21 cellular contexts compared by ENCODE assay signal in genomic region chr17:51200846-51201245, GRCh38. TPM values are rescaled to one million over a fixed set of nuclear protein-coding genes. Genes with fewer than 3 reads are reported as not detected.
A peak's percentile ranks its signal among the peaks of the same experiment; 100 is the strongest.
DNase-seq lines count a peak whose midpoint lies in the region; ATAC-seq lines count a peak whose summit lies in the region.
"Had no signal": no experiment of that assay in that cellular context is flagged by ENCODE, and none has a peak within 500 bp of the region (broad histone marks: within the 10 kb centered on the region; RNA-seq: fewer than 3 reads in every experiment).

No MANE protein-coding gene starts in this region.

- intact Hi-C loops in CD4-positive, alpha-beta memory T cell (cut with micrococcal nuclease), result no loop called here
- intact Hi-C loops in activated T-helper 1 cell treated with anti-CD3 and anti-CD28 coated beads, Interleukin-12 subunit alpha, Interleukin-12 subunit beta, Interleukin-2, Interleukin-4 antibody, amounts not matched to agents 30 ng/mL and 10 ng/mL and 1 ng/mL, durations not matched to agents 14 hours and 24 hours and 36 hours (cut with micrococcal nuclease), result no loop called here

- H3K9me3 Mint-ChIP-seq in activated T-cell treated with anti-CD3 and anti-CD28 coated beads, Interleukin-2, amount 50 U/mL, for 24 hours, result no peaks in the 10 kb centered on the region
- no peaks in the 10 kb centered on the region for H3K9me3 Mint-ChIP-seq in CD4-positive, alpha-beta memory T cell
- no peaks in the 10 kb centered on the region for H3K9me3 Mint-ChIP-seq in activated T-helper 1 cell treated with anti-CD3 and anti-CD28 coated beads, Interleukin-12 subunit alpha, Interleukin-12 subunit beta, Interleukin-2, Interleukin-4 antibody, amounts not matched to agents 30 ng/mL and 10 ng/mL and 1 ng/mL, durations not matched to agents 14 hours and 24 hours and 36 hours
- no peaks in the 10 kb centered on the region for H3K9me3 Mint-ChIP-seq in stimulated activated effector memory CD8-positive, alpha-beta T cell treated with anti-CD3 and anti-CD28 coated beads, Interleukin-12 subunit alpha, Interleukin-12 subunit beta, amount 100 ng/mL, for 72 hours
- H3K9me3 Mint-ChIP-seq: GM23338 had no signal

- POLR2A ChIA-PET in CD4-positive, alpha-beta memory T cell (lab: Charles Lee; ENCODE audit: partially characterized antibody), result interaction anchor here (1.4 to 1.8 kb wide), 3 partner anchors 14 to 60 kb away, joined by 3 to 5 read pairs (median 5); partner anchors contain the start of genes NME2 and UTP18

- H3K27ac ChIP-seq in CD4-positive, alpha-beta memory T cell (ENCODE audit: low read depth, low read length), result no peak overlapping the region
- H3K27ac ChIP-seq in effector memory CD4-positive, alpha-beta T cell (ENCODE audit: insufficient read depth, low read length, poor library complexity, severe bottlenecking), result no peak overlapping the region
- H3K27ac ChIP-seq: BLaER1 had no signal

- H3K36me3 ChIP-seq in CD4-positive, alpha-beta memory T cell (ENCODE audit: insufficient read depth, low read length), result peaks cover 29% of the 10 kb centered on the region
- H3K36me3 ChIP-seq in effector memory CD4-positive, alpha-beta T cell (ENCODE audit: control insufficient read depth, insufficient read depth, low read length), result peaks cover 30% of the 10 kb centered on the region

- H3K27me3 ChIP-seq in CD4-positive, alpha-beta memory T cell (ENCODE audit: insufficient read depth, low read length), result no peaks in the 10 kb centered on the region
- H3K27me3 ChIP-seq in effector memory CD4-positive, alpha-beta T cell (replicated peaks; ENCODE audit: control insufficient read depth, insufficient read depth, low read length, poor library complexity, severe bottlenecking), result no peaks in the 10 kb centered on the region
- H3K27me3 ChIP-seq: BLaER1, MG63 had no signal

- H3K4me1 Mint-ChIP-seq in activated T-cell treated with anti-CD3 and anti-CD28 coated beads, Interleukin-2, amount 50 U/mL, for 24 hours (ENCODE audit: low read depth), result no peaks in the 10 kb centered on the region
- peaks cover 5 to 13% (median 8%) of the 10 kb centered on the region in 4 donors for H3K4me1 Mint-ChIP-seq in CD4-positive, alpha-beta memory T cell
- peaks cover 9% of the 10 kb centered on the region for H3K4me1 Mint-ChIP-seq in activated T-helper 1 cell treated with anti-CD3 and anti-CD28 coated beads, Interleukin-12 subunit alpha, Interleukin-12 subunit beta, Interleukin-2, Interleukin-4 antibody, amounts not matched to agents 30 ng/mL and 10 ng/mL and 1 ng/mL, durations not matched to agents 14 hours and 24 hours and 36 hours (ENCODE audit: low read depth)
- H3K4me1 Mint-ChIP-seq in stimulated activated effector memory CD8-positive, alpha-beta T cell treated with anti-CD3 and anti-CD28 coated beads, Interleukin-12 subunit alpha, Interleukin-12 subunit beta, amount 100 ng/mL, for 72 hours, result no peaks in the 10 kb centered on the region
- H3K4me1 Mint-ChIP-seq: GM23338 had no signal

- H3K4me1 ChIP-seq in CD4-positive, alpha-beta memory T cell (ENCODE audit: insufficient read depth, low read length), result peaks cover 16% of the 10 kb centered on the region
- peaks cover 10% of the 10 kb centered on the region for H3K4me1 ChIP-seq in effector memory CD4-positive, alpha-beta T cell (ENCODE audit: control insufficient read depth, insufficient read depth, low read length, poor library complexity, severe bottlenecking)
- H3K4me1 ChIP-seq: BLaER1 had no signal

- peak overlapping the region; percentile 17 for H3K27ac Mint-ChIP-seq in activated T-cell treated with anti-CD3 and anti-CD28 coated beads, Interleukin-2, amount 50 U/mL, for 24 hours
- peak overlapping the region; percentile 4 to 84 (median 66) for H3K27ac Mint-ChIP-seq in CD4-positive, alpha-beta memory T cell
- peak overlapping the region; percentile 44 for H3K27ac Mint-ChIP-seq in activated T-helper 1 cell treated with anti-CD3 and anti-CD28 coated beads, Interleukin-12 subunit alpha, Interleukin-12 subunit beta, Interleukin-2, Interleukin-4 antibody, amounts not matched to agents 30 ng/mL and 10 ng/mL and 1 ng/mL, durations not matched to agents 14 hours and 24 hours and 36 hours
- H3K27ac Mint-ChIP-seq in stimulated activated effector memory CD8-positive, alpha-beta T cell treated with anti-CD3 and anti-CD28 coated beads, Interleukin-12 subunit alpha, Interleukin-12 subunit beta, amount 100 ng/mL, for 72 hours, result peak overlapping the region; percentile 34
- H3K27ac Mint-ChIP-seq: GM23338 had no signal

- H3K36me3 Mint-ChIP-seq in activated T-cell treated with anti-CD3 and anti-CD28 coated beads, Interleukin-2, amount 50 U/mL, for 24 hours (ENCODE audit: low read depth), result peaks cover 75% of the 10 kb centered on the region
- H3K36me3 Mint-ChIP-seq in CD4-positive, alpha-beta memory T cell, result peaks cover 30 to 44% of the 10 kb centered on the region in 2 donors
- peaks cover 32% of the 10 kb centered on the region for H3K36me3 Mint-ChIP-seq in activated T-helper 1 cell treated with anti-CD3 and anti-CD28 coated beads, Interleukin-12 subunit alpha, Interleukin-12 subunit beta, Interleukin-2, Interleukin-4 antibody, amounts not matched to agents 30 ng/mL and 10 ng/mL and 1 ng/mL, durations not matched to agents 14 hours and 24 hours and 36 hours (ENCODE audit: low read depth)
- peaks cover 97% of the 10 kb centered on the region for H3K36me3 Mint-ChIP-seq in stimulated activated effector memory CD8-positive, alpha-beta T cell treated with anti-CD3 and anti-CD28 coated beads, Interleukin-12 subunit alpha, Interleukin-12 subunit beta, amount 100 ng/mL, for 72 hours

- no peak overlapping the region for H3K4me3 ChIP-seq in CD4-positive, alpha-beta memory T cell (ENCODE audit: low read length in 2 of 2)
- no peak overlapping the region for H3K4me3 ChIP-seq in effector memory CD4-positive, alpha-beta T cell (ENCODE audit: insufficient read depth, low read depth, low read length, poor library complexity, severe bottlenecking)
- H3K4me3 ChIP-seq: BLaER1, GM23338, MG63 had no signal

- DNase-seq in activated T-cell treated with anti-CD3 and anti-CD28 coated beads, Interleukin-2, amount 50 U/mL, for 24 hours, result no peak
- no peak for DNase-seq in activated T-cell treated with anti-CD3 and anti-CD28 coated beads, Interleukin-2, amount 50 U/mL, for 48 hours
- no peak for DNase-seq in CD4-positive, alpha-beta memory T cell
- DNase-seq in activated T-helper 1 cell treated with anti-CD3 and anti-CD28 coated beads, Interleukin-12 subunit alpha, Interleukin-12 subunit beta, Interleukin-2, Interleukin-4 antibody, amounts not matched to agents 30 ng/mL and 10 ng/mL and 1 ng/mL, durations not matched to agents 14 hours and 24 hours and 36 hours (ENCODE audit: low spot score), result no peak
- DNase-seq in stimulated activated effector memory CD8-positive, alpha-beta T cell treated with anti-CD3 and anti-CD28 coated beads, Interleukin-12 subunit alpha, Interleukin-12 subunit beta, amount 100 ng/mL, for 72 hours (ENCODE audit: low spot score in 2 of 2), result no peak
- DNase-seq in dermis blood vessel endothelial cell, result no peak
- DNase-seq in effector memory CD4-positive, alpha-beta T cell, result no peak
- DNase-seq: DMS79, HCEC 1CT, IMR-90, Karpas-422, MG63, NCI-H1048, NCI-H1436, NCI-H1930, NCI-H345, NCI-H524 treated with DMSO at 0.1 percent for 48 hours, PC-3, RPMI8226 had no signal

- no peaks in the 10 kb centered on the region for H3K9me3 ChIP-seq in CD4-positive, alpha-beta memory T cell (ENCODE audit: control insufficient read depth in 1 of 2, low read length in 2 of 2)
- H3K9me3 ChIP-seq in effector memory CD4-positive, alpha-beta T cell (ENCODE audit: control insufficient read depth, low read length), result no peaks in the 10 kb centered on the region
- H3K9me3 ChIP-seq: BLaER1, MG63 had no signal

- no peak overlapping the region for H3K4me3 Mint-ChIP-seq in activated T-cell treated with anti-CD3 and anti-CD28 coated beads, Interleukin-2, amount 50 U/mL, for 24 hours
- peak overlapping the region in 1 of 8 donors; percentile 41 for H3K4me3 Mint-ChIP-seq in CD4-positive, alpha-beta memory T cell
- no peak overlapping the region for H3K4me3 Mint-ChIP-seq in activated T-helper 1 cell treated with anti-CD3 and anti-CD28 coated beads, Interleukin-12 subunit alpha, Interleukin-12 subunit beta, Interleukin-2, Interleukin-4 antibody, amounts not matched to agents 30 ng/mL and 10 ng/mL and 1 ng/mL, durations not matched to agents 14 hours and 24 hours and 36 hours
- no peak overlapping the region for H3K4me3 Mint-ChIP-seq in stimulated activated effector memory CD8-positive, alpha-beta T cell treated with anti-CD3 and anti-CD28 coated beads, Interleukin-12 subunit alpha, Interleukin-12 subunit beta, amount 100 ng/mL, for 72 hours
- H3K4me3 Mint-ChIP-seq: GM23338 had no signal

- ATAC-seq in stimulated activated effector memory CD8-positive, alpha-beta T cell treated with anti-CD3 and anti-CD28 coated beads, Interleukin-12 subunit alpha, Interleukin-12 subunit beta, amount 100 ng/mL, for 72 hours, result no peak
- ATAC-seq: GM23338, PC-3 had no signal

- no peaks in the 10 kb centered on the region for H3K27me3 Mint-ChIP-seq in activated T-cell treated with anti-CD3 and anti-CD28 coated beads, Interleukin-2, amount 50 U/mL, for 24 hours
- no peaks in the 10 kb centered on the region for H3K27me3 Mint-ChIP-seq in CD4-positive, alpha-beta memory T cell
- no peaks in the 10 kb centered on the region for H3K27me3 Mint-ChIP-seq in activated T-helper 1 cell treated with anti-CD3 and anti-CD28 coated beads, Interleukin-12 subunit alpha, Interleukin-12 subunit beta, Interleukin-2, Interleukin-4 antibody, amounts not matched to agents 30 ng/mL and 10 ng/mL and 1 ng/mL, durations not matched to agents 14 hours and 24 hours and 36 hours (ENCODE audit: insufficient read depth)

- CTCF ChIA-PET in CD4-positive, alpha-beta memory T cell (lab: Charles Lee; ENCODE audit: partially characterized antibody), result interaction anchor here (1.0 kb wide), 1 partner anchor 47 kb away, joined by 4 read pairs; the partner anchor contains the start of gene NME1

RNA-seq across cellular contexts. Expression of gene NME2, which starts 34.6 kb away (rescaled TPM):
- total RNA-seq in CD4-positive, alpha-beta memory T cell, result 100 to 1,000 TPM; 134 to 142 TPM
- 100 to 1,000 TPM; 277 to 331 TPM for polyA plus RNA-seq in CD4-positive, alpha-beta memory T cell
- total RNA-seq in activated T-helper 1 cell treated with anti-CD3 and anti-CD28 coated beads, Interleukin-12 subunit alpha, Interleukin-12 subunit beta, Interleukin-2, Interleukin-4 antibody, amounts not matched to agents 30 ng/mL and 10 ng/mL and 1 ng/mL, durations not matched to agents 14 hours and 24 hours and 36 hours, result 664 and 674 TPM in 2 replicates
- total RNA-seq in dermis blood vessel endothelial cell, result 537 and 883 TPM in 2 replicates

RNA-seq across cellular contexts. Expression of gene NME1, which starts 47.5 kb away (rescaled TPM):
- 10 to 100 TPM; 10.0 to 12.2 TPM for total RNA-seq in CD4-positive, alpha-beta memory T cell
- polyA plus RNA-seq in CD4-positive, alpha-beta memory T cell, result 10 to 100 TPM; 62.5 to 67.2 TPM
- 413 and 424 TPM in 2 replicates for total RNA-seq in activated T-helper 1 cell treated with anti-CD3 and anti-CD28 coated beads, Interleukin-12 subunit alpha, Interleukin-12 subunit beta, Interleukin-2, Interleukin-4 antibody, amounts not matched to agents 30 ng/mL and 10 ng/mL and 1 ng/mL, durations not matched to agents 14 hours and 24 hours and 36 hours
- total RNA-seq in dermis blood vessel endothelial cell, result 100 and 135 TPM in 2 replicates

RNA-seq across cellular contexts. Expression of gene MBTD1, which starts 59.0 kb away (rescaled TPM):
- total RNA-seq in CD4-positive, alpha-beta memory T cell, result 10 to 100 TPM; 29.3 to 30.0 TPM
- 1 to 10 TPM; 3.6 to 5.5 TPM for polyA plus RNA-seq in CD4-positive, alpha-beta memory T cell
- 12.0 and 14.2 TPM in 2 replicates for total RNA-seq in activated T-helper 1 cell treated with anti-CD3 and anti-CD28 coated beads, Interleukin-12 subunit alpha, Interleukin-12 subunit beta, Interleukin-2, Interleukin-4 antibody, amounts not matched to agents 30 ng/mL and 10 ng/mL and 1 ng/mL, durations not matched to agents 14 hours and 24 hours and 36 hours
- total RNA-seq in dermis blood vessel endothelial cell, result 15.8 and 18.9 TPM in 2 replicates

RNA-seq across cellular contexts. Expression of gene UTP18, which starts 59.5 kb away (rescaled TPM):
- 10 to 100 TPM; 44.0 to 44.1 TPM for total RNA-seq in CD4-positive, alpha-beta memory T cell
- 10 to 100 TPM; 48.3 to 54.9 TPM for polyA plus RNA-seq in CD4-positive, alpha-beta memory T cell
- total RNA-seq in activated T-helper 1 cell treated with anti-CD3 and anti-CD28 coated beads, Interleukin-12 subunit alpha, Interleukin-12 subunit beta, Interleukin-2, Interleukin-4 antibody, amounts not matched to agents 30 ng/mL and 10 ng/mL and 1 ng/mL, durations not matched to agents 14 hours and 24 hours and 36 hours, result 89.7 and 95.6 TPM in 2 replicates
- total RNA-seq in dermis blood vessel endothelial cell, result 35.3 and 41.7 TPM in 2 replicates
